9 cellular contexts compared by ENCODE assay signal in the genomic region with DNA sequence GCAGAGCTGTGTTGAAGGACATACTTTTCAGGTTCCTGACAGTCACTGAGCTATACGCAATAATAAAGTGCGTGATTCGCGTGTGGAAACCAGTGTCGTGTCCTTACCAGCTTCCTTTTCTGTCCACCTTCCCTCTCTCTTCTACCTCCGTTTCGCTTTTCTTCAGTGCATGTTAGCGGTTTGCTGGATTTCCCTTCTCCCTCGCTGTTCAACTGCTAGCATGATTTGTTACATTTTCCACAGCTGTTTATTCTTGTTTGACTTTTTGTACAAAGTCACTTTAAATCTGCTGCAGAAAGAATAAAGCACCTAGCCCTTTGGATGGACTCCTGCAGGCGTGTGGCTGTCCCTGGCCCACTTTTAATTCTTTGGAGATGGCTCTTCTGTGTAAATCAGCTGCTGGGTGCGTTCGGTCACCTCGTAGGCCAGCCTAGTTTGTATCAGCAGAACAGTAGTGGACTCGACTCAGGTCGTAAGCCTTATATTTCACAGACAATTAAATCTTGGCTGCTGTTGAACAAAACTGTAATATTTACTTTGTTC. TPM values are rescaled to one million over a fixed set of nuclear protein-coding genes. Genes with fewer than 3 reads are reported as not detected.
DNase-seq lines count a peak whose midpoint lies in the region; ATAC-seq, FAIRE-seq and TF ChIP-seq lines count a peak whose summit lies in the region.
"Had no signal": no experiment of that assay in that cellular context is flagged by ENCODE, and none has a peak within 500 bp of the region (broad histone marks: within the 10 kb centered on the region; RNA-seq: fewer than 3 reads in every experiment).

No MANE protein-coding gene starts in this region.

- H3K79me1 ChIP-seq in H1 (ENCODE audit: low read depth, low read length) (no peaks in the 10 kb centered on the region), neuronal stem cell (ENCODE audit: low read depth, low read length) (no peaks in the 10 kb centered on the region)

- no peak for FAIRE-seq in H1 (lab: Jason Lieb, UNC)
- FAIRE-seq: GM12891 had no signal

- no peak for TF ChIP-seq RAD21 in H1 (IDR thresholded peaks at IDR 0.05 in 1 of 2, conservative IDR thresholded peaks at IDR 0.05 in 1 of 2; ENCODE audit: low read depth in 2 of 2, low read length in 2 of 2)

- intact Hi-C loops in CD4-positive, alpha-beta T cell (cut with DNase I, micrococcal nuclease) = no loop called here
- intact Hi-C loops in OCI-LY7 (cut with micrococcal nuclease; ENCODE audit: unreplicated experiment) = no loop called here

- H3K27me3 Mint-ChIP-seq in CD4-positive, alpha-beta T cell = peaks cover 93% of the 10 kb centered on the region

- WGBS in H1 (ENCODE audit: extremely low coverage in 1 of 2, insufficient coverage in 1 of 2, insufficient read length in 1 of 2, insufficient replicate concordance in 2 of 2, low coverage in 1 of 2, low lambda C conversion rate in 2 of 2, missing lambda C conversion rate in 1 of 2), 2 experiments = 9% methylated on average over 15 of the region's 15 CpGs; no CpG with 5 or more reads in 1 of the 2 experiments
- no CpG with 5 or more reads among the region's 15 CpGs for WGBS in neuronal stem cell (ENCODE audit: extremely low coverage in 2 of 2, insufficient read length in 2 of 2, insufficient replicate concordance in 1 of 2), 2 donors

- H3K4ac ChIP-seq in H1 (replicated peaks; ENCODE audit: insufficient read length, low read depth, low read length) (no peak overlapping the region), neuronal stem cell (ENCODE audit: low read length) (no peak overlapping the region)

- H3K9me3 Mint-ChIP-seq in CD4-positive, alpha-beta T cell = peaks cover 5% of the 10 kb centered on the region

- H2BK120ac ChIP-seq in H1 (replicated peaks; ENCODE audit: low read depth, low read length) = no peak overlapping the region
- no peak overlapping the region for H2BK120ac ChIP-seq in neuronal stem cell (ENCODE audit: low read depth, low read length)

- H3K4me1 Mint-ChIP-seq in CD4-positive, alpha-beta T cell (ENCODE audit: low read depth) = peaks cover 14% of the 10 kb centered on the region

- H3K9ac ChIP-seq in H1 (replicated peaks in 1 of 4; ENCODE audit: extremely low read depth in 1 of 4, low read depth in 3 of 4, low read length in 3 of 4) (no peak overlapping the region), neuronal stem cell (ENCODE audit: low read depth, low read length, poor library complexity) (no peak overlapping the region)

- peak overlapping the region; percentile 81 for H3K4me3 Mint-ChIP-seq in CD4-positive, alpha-beta T cell

- H3K56ac ChIP-seq in H1 (replicated peaks; ENCODE audit: insufficient read length, low read depth, low read length) = no peak overlapping the region

- CTCF ChIA-PET in CD4-positive, alpha-beta T cell (lab: Charles Lee) = no interaction called here
- CTCF ChIA-PET in H1 (lab: Charles Lee; ENCODE audit: partially characterized antibody) (interaction anchor here (1.0 to 4.5 kb wide), 13 partner anchors 9 to 223 kb away, joined by 3 to 28 read pairs (median 5); a partner anchor contains a TSS), OCI-LY7 (lab: Charles Lee; ENCODE audit: unreplicated experiment) (no interaction called here)

- H2BK5ac ChIP-seq in H1 (ENCODE audit: low read depth, low read length) (no peak overlapping the region), neuronal stem cell (ENCODE audit: low read length) (no peak overlapping the region)

- H4K91ac ChIP-seq in H1 (replicated peaks; ENCODE audit: insufficient read length, low read length) (no peak overlapping the region), neuronal stem cell (ENCODE audit: low read depth, low read length, poor library complexity) (no peak overlapping the region)

- H3K23ac ChIP-seq in H1 (ENCODE audit: insufficient read length) = no peak overlapping the region
- H3K23ac ChIP-seq in neuronal stem cell (ENCODE audit: low read depth, low read length, poor library complexity) = no peak overlapping the region

- H3K27ac Mint-ChIP-seq in CD4-positive, alpha-beta T cell = no peak overlapping the region

- no peak for TF ChIP-seq POLR2A in H1 (IDR thresholded peaks at IDR 0.05; ENCODE audit: control extremely low read depth in 1 of 2, low read depth in 2 of 2, low read length in 2 of 2)

- no peak for TF ChIP-seq EP300 in H1 (IDR thresholded peaks at IDR 0.05; ENCODE audit: borderline replicate concordance in 1 of 2, low read depth in 2 of 2, low read length in 2 of 2)

- peaks cover 14% of the 10 kb centered on the region for H3K9me3 ChIP-seq in CD4-positive, alpha-beta T cell (ENCODE audit: control insufficient read depth, low read length)
- no peaks in the 10 kb centered on the region for H3K9me3 ChIP-seq in H1 (ENCODE audit: insufficient read depth in 2 of 2, low read depth in 1 of 2, low read length in 1 of 2)
- H3K9me3 ChIP-seq in neuronal stem cell (replicated peaks in 1 of 2; ENCODE audit: control insufficient read depth in 2 of 2, insufficient read depth in 1 of 2, low read depth in 1 of 2, low read length in 2 of 2) = peaks cover 5 to 9% of the 10 kb centered on the region in 2 donors
- H3K9me3 ChIP-seq in OCI-LY7 (ENCODE audit: low read length) = no peaks in the 10 kb centered on the region

- no TSS peak for BruUV-seq in OCI-LY7 (replicated peaks; lab: Mats Ljungman, UMichigan)

- H3K36me3 ChIP-seq in H1 (ENCODE audit: control insufficient read depth in 2 of 4, insufficient read depth in 4 of 4, low read length in 3 of 4) (0 out of 8 replicates have a peak, but pooled peaks cover 0 to 5% (median 0%) of the 10 kb centered on the region in 4 experiments), neuronal stem cell (replicated peaks in 1 of 2; ENCODE audit: control insufficient read depth in 2 of 2, insufficient read depth in 2 of 2, low read length in 2 of 2) (no peaks in the 10 kb centered on the region), OCI-LY7 (ENCODE audit: insufficient read depth, low read length) (no peaks in the 10 kb centered on the region)

- H3K4me3 ChIP-seq in H1 (ENCODE audit: extremely low read depth in 1 of 4, insufficient read depth in 2 of 4, low read depth in 3 of 4, low read length in 4 of 4) (peak overlapping the region; percentile 7 to 55 (median 16); a peak in 5 of 8 replicates), neuronal stem cell (ENCODE audit: low read length in 2 of 2) (no peak overlapping the region), OCI-LY7 (ENCODE audit: low read depth, low read length, poor library complexity, severe bottlenecking) (no peak overlapping the region)

- H3K27me3 ChIP-seq in CD4-positive, alpha-beta T cell (ENCODE audit: control insufficient read depth, insufficient read depth, low read length) = peaks cover 87% of the 10 kb centered on the region
- H3K27me3 ChIP-seq in H1 (replicated peaks in 1 of 4; ENCODE audit: control insufficient read depth in 3 of 4, extremely low read depth in 1 of 4, insufficient read depth in 3 of 4, low read length in 3 of 4) (peaks cover 63 to 84% (median 71%) of the 10 kb centered on the region in 4 experiments), neuronal stem cell (ENCODE audit: control insufficient read depth in 3 of 3, insufficient read depth in 3 of 3, low read depth in 1 of 3, low read length in 3 of 3) (peaks cover 15 to 93% (median 58%) of the 10 kb centered on the region in 3 experiments)

- H3K14ac ChIP-seq in H1 (ENCODE audit: insufficient read length) (no peak overlapping the region), neuronal stem cell (ENCODE audit: low read length) (no peak overlapping the region)

- H3K27ac ChIP-seq in CD4-positive, alpha-beta T cell (ENCODE audit: low read depth, low read length) = no peak overlapping the region
- H3K27ac ChIP-seq in H1 (ENCODE audit: low read depth, low read length) (no peak overlapping the region), neuronal stem cell (replicated peaks; ENCODE audit: low read length) (no peak overlapping the region), OCI-LY7 (ENCODE audit: low read depth, low read length, poor library complexity, severe bottlenecking) (no peak overlapping the region)

- peaks cover 3 to 11% (median 8%) of the 10 kb centered on the region in 4 experiments; a peak in 6 of 7 replicates for H3K4me1 ChIP-seq in H1 (replicated peaks in 1 of 4; ENCODE audit: control insufficient read depth in 3 of 4, insufficient read depth in 4 of 4, low read length in 3 of 4)
- H3K4me1 ChIP-seq in neuronal stem cell (ENCODE audit: control insufficient read depth in 2 of 2, insufficient read depth in 1 of 2, low read depth in 1 of 2, low read length in 2 of 2) = peaks cover 3 to 8% of the 10 kb centered on the region in 2 donors
- no peaks in the 10 kb centered on the region for H3K4me1 ChIP-seq in OCI-LY7 (ENCODE audit: insufficient read depth, low read length, poor library complexity, severe bottlenecking)

- H4K20me1 ChIP-seq in H1 (replicated peaks in 1 of 2; ENCODE audit: control insufficient read depth in 1 of 2, insufficient read depth in 2 of 2, low read length in 2 of 2) = peaks cover 8 to 21% of the 10 kb centered on the region in 2 experiments
- no peaks in the 10 kb centered on the region for H4K20me1 ChIP-seq in OCI-LY7 (ENCODE audit: insufficient read depth, low read length)

- peak overlapping the region; percentile 76 to 91 for H3K4me2 ChIP-seq in H1 (ENCODE audit: insufficient read depth in 1 of 2, low read depth in 2 of 2, low read length in 2 of 2)
- peak overlapping the region; percentile 59 for H3K4me2 ChIP-seq in neuronal stem cell (ENCODE audit: insufficient read depth, low read length, poor library complexity, severe bottlenecking)
- no peak overlapping the region for H3K4me2 ChIP-seq in OCI-LY7 (ENCODE audit: low read length)

- no peak for TF ChIP-seq CTCF in CD4-positive, alpha-beta T cell (IDR thresholded peaks at IDR 0.05)
- no peak for TF ChIP-seq CTCF in H1 (IDR thresholded peaks at IDR 0.05; ENCODE audit: control extremely low read depth in 1 of 3, insufficient read depth in 1 of 3, low read depth in 1 of 3, low read length in 3 of 3)
- TF ChIP-seq CTCF in OCI-LY7 (conservative IDR thresholded peaks at IDR 0.05; ENCODE audit: low read length) = no peak

- no peaks in the 10 kb centered on the region for H3K36me3 Mint-ChIP-seq in CD4-positive, alpha-beta T cell (ENCODE audit: low read depth)

- POLR2A ChIA-PET in CD4-positive, alpha-beta T cell (lab: Charles Lee) = no interaction called here
- POLR2A ChIA-PET in H1 (lab: Charles Lee; ENCODE audit: partially characterized antibody) (interaction anchor here (1.5 to 1.8 kb wide), 2 partner anchors 21 to 36 kb away, joined by 3 to 4 read pairs; no protein-coding TSS in a partner anchor), OCI-LY7 (lab: Charles Lee) (interaction anchor here (0.6 kb wide), 1 partner anchor 593 kb away, joined by 3 read pairs; no protein-coding TSS in a partner anchor)

- no peak overlapping the region for H2BK15ac ChIP-seq in H1 (ENCODE audit: low read length)
- no peak overlapping the region for H2BK15ac ChIP-seq in neuronal stem cell (ENCODE audit: low read length)

- no peaks in the 10 kb centered on the region for H3K9me2 ChIP-seq in OCI-LY7 (ENCODE audit: insufficient read depth, low read length)

- peaks cover 5% of the 10 kb centered on the region; the same call in 1 of the 2 replicates for H3K23me2 ChIP-seq in H1 (ENCODE audit: low read depth, low read length)

- no peak overlapping the region for H2BK20ac ChIP-seq in H1 (ENCODE audit: low read length)

- H3K79me2 ChIP-seq in H1 (ENCODE audit: control insufficient read depth in 1 of 2, insufficient read depth in 2 of 2, low read length in 2 of 2) (no peaks in the 10 kb centered on the region), OCI-LY7 (ENCODE audit: insufficient read depth, low read depth, low read length) (no peaks in the 10 kb centered on the region)

- H4K5ac ChIP-seq in H1 (ENCODE audit: insufficient read length, low read depth, low read length) = no peak overlapping the region

- H3K18ac ChIP-seq in H1 (ENCODE audit: extremely low read depth, low read length) (no peak overlapping the region), neuronal stem cell (ENCODE audit: low read length) (no peak overlapping the region)

- H2AFZ ChIP-seq in H1 (ENCODE audit: low read length) = no peak overlapping the region
- H2AFZ ChIP-seq in neuronal stem cell (ENCODE audit: low read length) = peak overlapping the region; percentile 79
- H2AFZ ChIP-seq in OCI-LY7 (ENCODE audit: low read length) = no peak overlapping the region

- no peak for ATAC-seq in CD4-positive, alpha-beta T cell (ENCODE audit: poor library complexity)

- H2AK5ac ChIP-seq in H1 (ENCODE audit: low read depth, low read length) (no peak overlapping the region), neuronal stem cell (ENCODE audit: low read depth, low read length) (no peak overlapping the region)

- no peak overlapping the region for H4K8ac ChIP-seq in H1 (ENCODE audit: extremely low read depth, insufficient read depth, low read length)
- H4K8ac ChIP-seq in neuronal stem cell (ENCODE audit: low read depth, low read length) = no peak overlapping the region

- DNase-seq in CD4-positive, alpha-beta T cell = no peak
- DNase-seq in M059J (ENCODE audit: low read depth) (peak; percentile 3), H1 (ENCODE audit: low read depth in 1 of 2, low spot score in 2 of 2) (no peak), neuronal stem cell (ENCODE audit: low spot score) (peak; percentile 36), COLO829 (ENCODE audit: low spot score) (no peak), NCI-H2029 treated with DMSO at 0.1 percent for 48 hours (lab: John Stamatoyannopoulos, UW) (no peak), OCI-LY7 (ENCODE audit: low spot score) (no peak), epidermal melanocyte (ENCODE audit: insufficient read length, low spot score) (no peak)

- H2BK12ac ChIP-seq in H1 (ENCODE audit: low read depth, low read length) = no peak overlapping the region
- no peak overlapping the region for H2BK12ac ChIP-seq in neuronal stem cell (ENCODE audit: low read length)

RNA-seq across cellular contexts. Expression of a gene that starts 8.9 kb away (rescaled TPM):
- not detected for total RNA-seq in CD4-positive, alpha-beta T cell
- total RNA-seq in M059J (2014; rRNA removed; shearing (Covaris generic)) = not detected in 2 replicates
- total RNA-seq in H1 (2021; fragmentation: NEBNext Ultra II Directional; extraction: Animal tissue kit (Norgen Biotek cat#: 25700)) = not detected in 2 replicates
- polyA plus RNA-seq in H1 (2011; rRNA removed) = 0.05 TPM in 1 of 2 replicates, not detected in the other
- polyA plus RNA-seq in H1 (2011; cell fraction: cytosol; rRNA removed) = 0.04 TPM
- not detected for polyA plus RNA-seq in H1 (2011; cell fraction: nucleus; rRNA removed)
- 0.05 to 0.37 TPM in 2 of 4 replicates, not detected in the others for polyA plus RNA-seq in H1 (2012, experiment 1 of 2)
- polyA plus RNA-seq in H1 (2012, experiment 2 of 2) = 0.47 TPM
- 0.04 TPM for polyA plus RNA-seq in H1 (2013, experiment 1 of 2)
- polyA plus RNA-seq in H1 (2013, experiment 2 of 2) = not detected
- polyA minus RNA-seq in H1 (2011; rRNA and poly(A)+ RNA removed) = not detected in 2 replicates
- not detected for polyA minus RNA-seq in H1 (2011; cell fraction: cytosol; rRNA and poly(A)+ RNA removed)
- not detected for polyA minus RNA-seq in H1 (2011; cell fraction: nucleus; rRNA and poly(A)+ RNA removed)
- 0.06 TPM for polyA plus RNA-seq in neuronal stem cell (2013, experiment 1 of 2)
- 0.12 TPM for polyA plus RNA-seq in neuronal stem cell (2013, experiment 2 of 2)
- total RNA-seq in OCI-LY7 (2014; rRNA removed; shearing (Covaris generic)) = not detected in 2 replicates
- not detected in 2 replicates for total RNA-seq in OCI-LY7 (2022)

Comparison
In these comparisons a context has a peak if more than half of its experiments do, and no peak if none do; other contexts are left out.
1. DNase-seq: peak in M059J (single experiment) and neuronal stem cell (single experiment); none in CD4-positive, alpha-beta T cell (0 of 10), H1 (0 of 2), COLO829 (single experiment), NCI-H2029 treated with DMSO at 0.1 percent for 48 hours (single experiment), OCI-LY7 (single experiment) and epidermal melanocyte (single experiment).
2. H3K4me3 ChIP-seq: peak in H1 (4 of 4); none in neuronal stem cell (0 of 2) and OCI-LY7 (single experiment).